In genomic region chr14:77882098-77882497, GRCh38 we compare ENCODE assay signal across 11 cellular contexts.
DNase-seq lines count a peak whose midpoint lies in the region; ATAC-seq and TF ChIP-seq lines count a peak whose summit lies in the region.
"Had no signal": no experiment of that assay in that cellular context is flagged by ENCODE, and none has a peak within 500 bp of the region (broad histone marks: within the 10 kb centered on the region; RNA-seq: fewer than 3 reads in every experiment).

No MANE protein-coding gene starts in this region.

- peaks cover 34% of the 10 kb centered on the region for H3K4me1 ChIP-seq in adipocyte (ENCODE audit: control insufficient read depth, insufficient read depth, low read length)

- peaks cover 12% of the 10 kb centered on the region for H3K4me1 Mint-ChIP-seq in neural crest cell
- no peaks in the 10 kb centered on the region for H3K4me1 Mint-ChIP-seq in activated T-cell treated with anti-CD3 and anti-CD28 coated beads, Interleukin-2, amount 50 U/mL, for 72 hours (ENCODE audit: low read depth)

- ATAC-seq in HG03045 (IDR thresholded peaks at IDR 0.05; ENCODE audit: unreplicated experiment) (no peak), left lobe of liver (no peak)
- ATAC-seq in activated T-cell treated with anti-CD3 and anti-CD28 coated beads, Interleukin-2, amount 50 U/mL, for 72 hours (replicated peaks in 1 of 2), result no peak
- ATAC-seq: CD8-positive, alpha-beta T cell; naive thymus-derived CD8-positive, alpha-beta T cell had no signal

- H3K9me3 ChIP-seq in adipocyte (ENCODE audit: control insufficient read depth, low read length), result no peaks in the 10 kb centered on the region

- no peak overlapping the region for H3K4me3 Mint-ChIP-seq in neural crest cell
- no peak overlapping the region for H3K4me3 Mint-ChIP-seq in activated T-cell treated with anti-CD3 and anti-CD28 coated beads, Interleukin-2, amount 50 U/mL, for 72 hours
- H3K4me3 Mint-ChIP-seq: CD8-positive, alpha-beta T cell; naive thymus-derived CD8-positive, alpha-beta T cell had no signal

- no peaks in the 10 kb centered on the region for H3K27me3 ChIP-seq in adipocyte (replicated peaks; ENCODE audit: control insufficient read depth, insufficient read depth, low read length)

- TF ChIP-seq CTCF in neural crest cell (conservative IDR thresholded peaks at IDR 0.05), result no peak

- DNase-seq in DMS 273 (lab: John Stamatoyannopoulos, UW; ENCODE audit: unreplicated experiment), result peak; percentile 96
- peak; percentile 63 for DNase-seq in NCI-H2029 treated with DMSO at 0.1 percent for 48 hours (lab: John Stamatoyannopoulos, UW)
- no peak for DNase-seq in adipocyte (ENCODE audit: low read depth)
- no peak for DNase-seq in neural crest cell (ENCODE audit: low read depth, low spot score)
- DNase-seq in left lobe of liver (ENCODE audit: low spot score), result no peak
- DNase-seq in activated effector memory CD4-positive, alpha-beta T cell treated with anti-CD3 and anti-CD28 coated beads, Interleukin-2, amount 50 U/mL, for 16 hours, result no peak
- no peak for DNase-seq in activated T-cell treated with anti-CD3 and anti-CD28 coated beads, Interleukin-2, amount 50 U/mL, for 72 hours
- DNase-seq: activated T-cell treated with anti-CD3 and anti-CD28 coated beads, Interleukin-2, amount 50 U/mL, for 48 hours; CD8-positive, alpha-beta T cell; naive thymus-derived CD8-positive, alpha-beta T cell had no signal

- peak overlapping the region; percentile 35 for H3K9ac ChIP-seq in adipocyte (ENCODE audit: low read length)

- no peaks in the 10 kb centered on the region for H3K36me3 ChIP-seq in adipocyte (ENCODE audit: control insufficient read depth, insufficient read depth, low read length, severe bottlenecking)

- H3K27me3 Mint-ChIP-seq in neural crest cell (ENCODE audit: low read depth), result no peaks in the 10 kb centered on the region
- H3K27me3 Mint-ChIP-seq in activated T-cell treated with anti-CD3 and anti-CD28 coated beads, Interleukin-2, amount 50 U/mL, for 72 hours (ENCODE audit: low read depth), result no peaks in the 10 kb centered on the region
- H3K27me3 Mint-ChIP-seq: naive thymus-derived CD8-positive, alpha-beta T cell had no signal

- no peaks in the 10 kb centered on the region for H3K36me3 Mint-ChIP-seq in neural crest cell (ENCODE audit: low read depth)
- H3K36me3 Mint-ChIP-seq in activated T-cell treated with anti-CD3 and anti-CD28 coated beads, Interleukin-2, amount 50 U/mL, for 72 hours (ENCODE audit: insufficient read depth in 2 of 2), result peaks cover 0 to 4% of the 10 kb centered on the region in 2 donors

- H3K4me3 ChIP-seq in adipocyte (ENCODE audit: low read length), result peak overlapping the region; percentile 36

- H3K27ac Mint-ChIP-seq in neural crest cell (ENCODE audit: unreplicated experiment), result peak overlapping the region; percentile 27
- no peak overlapping the region for H3K27ac Mint-ChIP-seq in activated T-cell treated with anti-CD3 and anti-CD28 coated beads, Interleukin-2, amount 50 U/mL, for 72 hours
- H3K27ac Mint-ChIP-seq: CD8-positive, alpha-beta T cell had no signal

- no peaks in the 10 kb centered on the region for H3K9me3 Mint-ChIP-seq in neural crest cell
- H3K9me3 Mint-ChIP-seq in activated T-cell treated with anti-CD3 and anti-CD28 coated beads, Interleukin-2, amount 50 U/mL, for 72 hours, result peaks cover 0 to 4% of the 10 kb centered on the region in 2 donors
- H3K9me3 Mint-ChIP-seq: CD8-positive, alpha-beta T cell had no signal

Comparison
In these comparisons a context has a peak if more than half of its experiments do, and no peak if none do; other contexts are left out.
1. DNase-seq: peak in DMS 273 (single experiment) and NCI-H2029 treated with DMSO at 0.1 percent for 48 hours (single experiment); none in adipocyte (single experiment), neural crest cell (single experiment), left lobe of liver (single experiment), activated effector memory CD4-positive, alpha-beta T cell treated with anti-CD3 and anti-CD28 coated beads, Interleukin-2, amount 50 U/mL, for 16 hours (single experiment) and activated T-cell treated with anti-CD3 and anti-CD28 coated beads, Interleukin-2, amount 50 U/mL, for 72 hours (0 of 2).